Comparison of ENCODE assay signal across 1 cellular context in genomic region chr1:7299994-7300393, GRCh38.
TF ChIP-seq lines count a peak whose summit lies in the region.

No MANE protein-coding gene starts in this region.

TF ChIP-seq in WTC11, 78 proteins besides CTCF, POLR2A, EP300 and RAD21 (continued from another document):
- TF ChIP-seq ZNF425 (CRISPR knock-in tag; conservative IDR thresholded peaks at IDR 0.05) (no peak), ZNF219 (CRISPR knock-in tag; IDR thresholded peaks at IDR 0.05; ENCODE audit: borderline replicate concordance) (no peak), STAT6 (CRISPR knock-in tag; conservative IDR thresholded peaks at IDR 0.05; ENCODE audit: low read depth) (no peak), KAT7 (CRISPR knock-in tag; IDR thresholded peaks at IDR 0.05; ENCODE audit: borderline replicate concordance) (no peak), RELA (CRISPR knock-in tag; IDR thresholded peaks at IDR 0.05; ENCODE audit: borderline replicate concordance) (no peak), CBFB (CRISPR knock-in tag; IDR thresholded peaks at IDR 0.05; ENCODE audit: low read depth) (no peak), TP53 (CRISPR knock-in tag; IDR thresholded peaks at IDR 0.05) (no peak)
